Comparison of ENCODE assay signal across 18 cellular contexts in the genomic region with DNA sequence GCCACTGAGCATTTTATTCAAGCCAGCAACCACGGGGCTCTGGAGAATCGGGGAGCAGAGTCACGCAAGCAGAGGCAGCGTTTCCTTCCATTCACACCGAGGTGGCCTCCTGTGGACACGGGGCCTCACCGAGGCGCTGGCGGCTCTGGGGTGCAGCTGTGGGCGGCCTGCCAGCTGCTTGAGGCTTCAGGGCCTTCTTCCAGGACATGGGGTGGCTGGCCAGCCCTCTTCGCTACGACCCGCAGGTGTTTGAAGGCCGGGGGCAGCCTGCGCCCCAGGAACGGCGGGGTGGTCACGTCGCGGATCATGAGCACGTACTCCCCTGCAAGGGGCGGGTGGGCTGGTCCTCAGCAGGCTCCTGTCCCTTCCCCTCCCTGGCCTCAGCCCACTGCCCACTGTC.
DNase-seq lines count a peak whose midpoint lies in the region; ATAC-seq and TF ChIP-seq lines count a peak whose summit lies in the region.
"Had no signal": no experiment of that assay in that cellular context is flagged by ENCODE, and none has a peak within 500 bp of the region (broad histone marks: within the 10 kb centered on the region; RNA-seq: fewer than 3 reads in every experiment).

No MANE protein-coding gene starts in this region.

- H3K9me3 ChIP-seq in muscle layer of colon (ENCODE audit: low read length), result no peaks in the 10 kb centered on the region
- H3K9me3 ChIP-seq in subcutaneous abdominal adipose tissue (ENCODE audit: control insufficient read depth in 5 of 5, low read length in 5 of 5), result no peaks in the 10 kb centered on the region

- no peaks in the 10 kb centered on the region for H3K9me3 Mint-ChIP-seq in HFFc6
- H3K9me3 Mint-ChIP-seq in central memory CD8-positive, alpha-beta T cell, result no peaks in the 10 kb centered on the region
- H3K9me3 Mint-ChIP-seq: activated CD4-positive, alpha-beta T cell treated with anti-CD3 and anti-CD28 coated beads, Interleukin-2, amount 10 ng/mL, durations not matched to agents 24 days and 14 days; activated T-cell treated with anti-CD3 and anti-CD28 coated beads, Interleukin-2, amount 50 U/mL, for 24 hours; natural killer cell treated with Interleukin-12 subunit alpha and Interleukin-12 subunit beta and Interleukin-15 and Interleukin-18, amount 100 ng/mL, for 72 hours had no signal

- TF ChIP-seq CTCF in HFFc6 (IDR thresholded peaks at IDR 0.05), result no peak

- peak overlapping the region; percentile 73 for H3K27ac Mint-ChIP-seq in HFFc6
- H3K27ac Mint-ChIP-seq in central memory CD8-positive, alpha-beta T cell (ENCODE audit: low read depth), result peak overlapping the region; percentile 46
- H3K27ac Mint-ChIP-seq: activated CD4-positive, alpha-beta T cell treated with anti-CD3 and anti-CD28 coated beads, Interleukin-2, amount 10 ng/mL, durations not matched to agents 24 days and 14 days; activated T-cell treated with anti-CD3 and anti-CD28 coated beads, Interleukin-2, amount 50 U/mL, for 24 hours; natural killer cell treated with Interleukin-12 subunit alpha and Interleukin-12 subunit beta and Interleukin-15 and Interleukin-18, amount 100 ng/mL, for 72 hours had no signal

- no peak for ATAC-seq in central memory CD8-positive, alpha-beta T cell (replicated peaks; ENCODE audit: extremely low read depth, poor library complexity, severe bottlenecking)
- ATAC-seq: esophagus mucosa; left colon; natural killer cell treated with Interleukin-12 subunit alpha and Interleukin-12 subunit beta and Interleukin-15 and Interleukin-18, amount 100 ng/mL, for 72 hours had no signal

- no peaks in the 10 kb centered on the region for H3K27me3 ChIP-seq in muscle layer of colon (ENCODE audit: control insufficient read depth in 1 of 2, insufficient read depth in 2 of 2, low read length in 2 of 2)
- peaks cover 0 to 2% (median 0%) of the 10 kb centered on the region in 5 donors for H3K27me3 ChIP-seq in subcutaneous abdominal adipose tissue (ENCODE audit: control insufficient read depth in 5 of 5, insufficient read depth in 4 of 5, low read length in 5 of 5)

- H3K4me1 Mint-ChIP-seq in HFFc6 (ENCODE audit: low read depth), result peaks cover 6% of the 10 kb centered on the region; the same call in 1 of the 2 replicates
- H3K4me1 Mint-ChIP-seq in central memory CD8-positive, alpha-beta T cell, result peaks cover 5% of the 10 kb centered on the region
- H3K4me1 Mint-ChIP-seq: activated CD4-positive, alpha-beta T cell treated with anti-CD3 and anti-CD28 coated beads, Interleukin-2, amount 10 ng/mL, durations not matched to agents 24 days and 14 days had no signal

- peak overlapping the region; percentile 91 for H3K27ac ChIP-seq in muscle layer of colon (ENCODE audit: low read depth, low read length)
- peak overlapping the region; percentile 84 for H3K27ac ChIP-seq in subcutaneous abdominal adipose tissue (ENCODE audit: low read depth, low read length)
- H3K27ac ChIP-seq: KMS-11 had no signal

- H3K4me1 ChIP-seq in muscle layer of colon (ENCODE audit: insufficient read depth, low read length), result peaks cover 35% of the 10 kb centered on the region
- H3K4me1 ChIP-seq in subcutaneous abdominal adipose tissue (ENCODE audit: control insufficient read depth in 5 of 5, insufficient read depth in 5 of 5, low read length in 5 of 5), result peaks cover 3 to 74% (median 72%) of the 10 kb centered on the region in 5 donors

- H3K36me3 ChIP-seq in muscle layer of colon (ENCODE audit: insufficient read depth, low read length) (no peaks in the 10 kb centered on the region), subcutaneous abdominal adipose tissue (ENCODE audit: control insufficient read depth in 5 of 5, insufficient read depth in 5 of 5, low read length in 5 of 5) (no peaks in the 10 kb centered on the region)

- H3K4me3 ChIP-seq in muscle layer of colon (ENCODE audit: low read depth in 1 of 2, low read length in 2 of 2), result peak overlapping the region in 1 of 2 donors; percentile 45
- peak overlapping the region in 1 of 5 donors; percentile 11 for H3K4me3 ChIP-seq in subcutaneous abdominal adipose tissue (ENCODE audit: low read depth in 1 of 5, low read length in 5 of 5)

- DNase-seq in HFFc6 (no peak), NCI-H2196 (lab: John Stamatoyannopoulos, UW; ENCODE audit: unreplicated experiment) (no peak), cerebellar nuclear complex (lab: John Stamatoyannopoulos, UW) (no peak), ecto neural progenitor cell (ENCODE audit: low spot score) (no peak), NCI-H2171 (lab: John Stamatoyannopoulos, UW) (no peak)
- no peak for DNase-seq in central memory CD8-positive, alpha-beta T cell (ENCODE audit: low spot score in 2 of 2)
- DNase-seq: activated CD4-positive, alpha-beta T cell treated with anti-CD3 and anti-CD28 coated beads, Interleukin-2, amount 10 ng/mL, durations not matched to agents 24 days and 14 days; activated T-cell treated with anti-CD3 and anti-CD28 coated beads, Interleukin-2, amount 50 U/mL, for 24 hours; GF-D8; left colon; NCI-H226; SIG-M5; T1000 had no signal

- H3K9ac ChIP-seq in muscle layer of colon (ENCODE audit: low read length) (peak overlapping the region; percentile 21), subcutaneous abdominal adipose tissue (ENCODE audit: low read length in 5 of 5) (peak overlapping the region in 2 of 5 donors; percentile 13 to 67)
- H3K9ac ChIP-seq: KMS-11 had no signal

- no peak overlapping the region for H3K4me3 Mint-ChIP-seq in HFFc6
- no peak overlapping the region for H3K4me3 Mint-ChIP-seq in central memory CD8-positive, alpha-beta T cell
- H3K4me3 Mint-ChIP-seq: activated CD4-positive, alpha-beta T cell treated with anti-CD3 and anti-CD28 coated beads, Interleukin-2, amount 10 ng/mL, durations not matched to agents 24 days and 14 days; activated T-cell treated with anti-CD3 and anti-CD28 coated beads, Interleukin-2, amount 50 U/mL, for 24 hours; natural killer cell treated with Interleukin-12 subunit alpha and Interleukin-12 subunit beta and Interleukin-15 and Interleukin-18, amount 100 ng/mL, for 72 hours had no signal

- H3K27me3 Mint-ChIP-seq in HFFc6 (ENCODE audit: insufficient read depth), result peaks cover 6% of the 10 kb centered on the region
- no peaks in the 10 kb centered on the region for H3K27me3 Mint-ChIP-seq in central memory CD8-positive, alpha-beta T cell
- H3K27me3 Mint-ChIP-seq: activated CD4-positive, alpha-beta T cell treated with anti-CD3 and anti-CD28 coated beads, Interleukin-2, amount 10 ng/mL, durations not matched to agents 24 days and 14 days; activated T-cell treated with anti-CD3 and anti-CD28 coated beads, Interleukin-2, amount 50 U/mL, for 24 hours had no signal

- H3K36me3 Mint-ChIP-seq in HFFc6 (ENCODE audit: low read depth), result no peaks in the 10 kb centered on the region; the same call in 1 of the 2 replicates
- H3K36me3 Mint-ChIP-seq in central memory CD8-positive, alpha-beta T cell (ENCODE audit: insufficient read depth), result no peaks in the 10 kb centered on the region
- H3K36me3 Mint-ChIP-seq: natural killer cell treated with Interleukin-12 subunit alpha and Interleukin-12 subunit beta and Interleukin-15 and Interleukin-18, amount 100 ng/mL, for 72 hours had no signal
